Comparison of ENCODE assay signal across 11 cellular contexts in the genomic region with DNA sequence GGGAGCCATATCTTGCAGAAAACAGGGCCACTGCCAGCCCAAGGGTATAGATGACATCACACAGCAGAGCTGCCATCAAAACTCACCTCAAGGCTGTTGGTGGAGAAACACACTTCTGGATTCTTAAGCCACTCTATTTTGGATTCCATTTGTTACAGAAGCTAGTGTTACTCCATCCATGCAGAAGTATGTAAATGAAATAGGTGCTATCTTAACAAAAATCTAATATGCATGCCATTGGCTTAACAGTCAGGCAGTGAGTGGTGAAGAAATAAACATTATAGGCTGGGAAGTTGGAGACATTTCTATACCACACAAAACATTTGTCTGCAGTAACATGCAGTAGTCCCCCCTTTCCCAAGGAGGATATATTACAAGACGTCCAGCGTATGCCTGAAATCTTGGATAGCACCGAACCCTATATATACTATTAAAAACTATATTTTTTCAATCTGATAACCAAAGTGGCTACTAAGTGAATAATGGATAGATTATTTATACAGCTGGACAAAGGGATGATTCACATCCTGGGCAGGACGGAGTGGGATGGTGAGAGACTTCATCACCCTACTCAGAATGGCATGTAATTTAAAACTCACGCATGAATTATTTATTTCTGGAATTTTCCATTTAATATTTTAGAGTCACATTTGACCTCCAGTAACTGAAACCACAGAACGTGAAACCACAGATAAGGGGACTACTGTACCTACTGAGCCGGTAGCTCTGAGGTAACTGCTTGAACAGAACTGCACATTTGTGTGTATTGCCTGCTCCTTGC.
DNase-seq lines count a peak whose midpoint lies in the region; ATAC-seq and TF ChIP-seq lines count a peak whose summit lies in the region.
"Had no signal": no experiment of that assay in that cellular context is flagged by ENCODE, and none has a peak within 500 bp of the region (broad histone marks: within the 10 kb centered on the region; RNA-seq: fewer than 3 reads in every experiment).

No MANE protein-coding gene starts in this region.

- H3K4me1 ChIP-seq in Panc1 (ENCODE audit: control insufficient read depth, insufficient read depth, low read length) (no peaks in the 10 kb centered on the region), BE2C (no peaks in the 10 kb centered on the region)
- H3K4me1 ChIP-seq: colonic mucosa had no signal

- no TSS peak for BruUV-seq in Panc1 (replicated peaks; lab: Mats Ljungman, UMichigan)

- POLR2A ChIA-PET in Panc1 (lab: Charles Lee) = interaction anchor here (0.6 kb wide), 1 partner anchor 48 kb away, joined by 3 read pairs; no protein-coding TSS in a partner anchor

- CTCF ChIA-PET in Panc1 (lab: Charles Lee) = no interaction called here

- TF ChIP-seq CTCF in Panc1 (IDR thresholded peaks at IDR 0.05) (no peak), choroid plexus epithelial cell (conservative IDR thresholded peaks at IDR 0.05; ENCODE audit: low read depth, low read length) (no peak), osteocyte (IDR thresholded peaks at IDR 0.05) (no peak), BE2C (IDR thresholded peaks at IDR 0.05; ENCODE audit: low read depth, low read length) (no peak)

- no peak overlapping the region for H3K27ac ChIP-seq in Panc1 (ENCODE audit: low read length)
- H3K27ac ChIP-seq: colonic mucosa, skin epidermis had no signal

- in situ Hi-C loops in Panc1 (cut with HindIII; ENCODE audit: low pct_unique_long_range_greater_than_20kb, low sequenced_read_pairs) = no loop called here

- peak; percentile 84 for DNase-seq in Daoy (ENCODE audit: low read depth)
- peak; percentile 76 for DNase-seq in Panc1 (ENCODE audit: low read depth, low spot score)
- peak; percentile 94 for DNase-seq in choroid plexus epithelial cell (ENCODE audit: low read depth)
- no peak for DNase-seq in osteocyte (ENCODE audit: extremely low spot score, unreplicated experiment)
- DNase-seq in activated T-cell treated with anti-CD3 and anti-CD28 coated beads for 4 hours = no peak
- DNase-seq in hypothalamus (lab: John Stamatoyannopoulos, UW) = no peak
- no peak for DNase-seq in BE2C
- DNase-seq in midbrain (lab: John Stamatoyannopoulos, UW) = no peak
- DNase-seq: colonic mucosa, NCI-H1436 treated with DMSO at 0.1 percent for 48 hours had no signal

- peak overlapping the region; percentile 84 for H3K27ac Mint-ChIP-seq in osteocyte (ENCODE audit: unreplicated experiment)

- no peaks in the 10 kb centered on the region for H3K36me3 Mint-ChIP-seq in osteocyte (ENCODE audit: unreplicated experiment)

- H3K4me1 Mint-ChIP-seq in osteocyte (ENCODE audit: unreplicated experiment) = peaks cover 56% of the 10 kb centered on the region

- intact Hi-C loops in Panc1 (cut with micrococcal nuclease; ENCODE audit: unreplicated experiment) = no loop called here

- no peaks in the 10 kb centered on the region for H3K9me3 Mint-ChIP-seq in osteocyte (ENCODE audit: unreplicated experiment)

- H3K9me3 ChIP-seq in Panc1 (ENCODE audit: control insufficient read depth, insufficient read depth, low read depth, low read length) (no peaks in the 10 kb centered on the region), BE2C (no peaks in the 10 kb centered on the region)
- H3K9me3 ChIP-seq: colonic mucosa had no signal

- H3K4me3 ChIP-seq in Panc1 (ENCODE audit: low read depth in 2 of 2, low read length in 2 of 2) (no peak overlapping the region), choroid plexus epithelial cell (ENCODE audit: low read depth, low read length) (no peak overlapping the region), BE2C (ENCODE audit: low read depth, low read length) (no peak overlapping the region)
- H3K4me3 ChIP-seq: colonic mucosa, skin epidermis had no signal

- H3K27me3 ChIP-seq in Panc1 (ENCODE audit: control insufficient read depth, insufficient read depth, low read length) (no peaks in the 10 kb centered on the region), BE2C (no peaks in the 10 kb centered on the region)
- H3K27me3 ChIP-seq: colonic mucosa had no signal

- peaks cover 5% of the 10 kb centered on the region for H3K27me3 Mint-ChIP-seq in osteocyte (ENCODE audit: unreplicated experiment)

- ATAC-seq in Panc1 = peak; percentile 90

- no peaks in the 10 kb centered on the region for H3K36me3 ChIP-seq in Panc1 (ENCODE audit: control insufficient read depth, insufficient read depth, low read length)
- no peaks in the 10 kb centered on the region for H3K36me3 ChIP-seq in BE2C
- H3K36me3 ChIP-seq: colonic mucosa had no signal

- H3K4me3 Mint-ChIP-seq in osteocyte (ENCODE audit: unreplicated experiment) = no peak overlapping the region

Comparison
In these comparisons a context has a peak if more than half of its experiments do, and no peak if none do; other contexts are left out.
1. DNase-seq: peak in Daoy (single experiment), Panc1 (single experiment) and choroid plexus epithelial cell (single experiment); none in osteocyte (single experiment), activated T-cell treated with anti-CD3 and anti-CD28 coated beads for 4 hours (single experiment), hypothalamus (0 of 51), BE2C (single experiment) and midbrain (single experiment).